24 cellular contexts compared by ENCODE assay signal in genomic region chr6:34506718-34507117, GRCh38. TPM values are rescaled to one million over a fixed set of nuclear protein-coding genes. Genes with fewer than 3 reads are reported as not detected.
"Had no signal": no experiment of that assay in that cellular context is flagged by ENCODE, and none has a peak within 500 bp of the region (broad histone marks: within the 10 kb centered on the region; RNA-seq: fewer than 3 reads in every experiment).

No MANE protein-coding gene starts in this region.

- ATAC-seq: gastroesophageal sphincter; heart left ventricle; left ventricle myocardium superior; mucosa of descending colon; pancreas; stimulated activated naive CD8-positive, alpha-beta T cell treated with anti-CD3 and anti-CD28 coated beads, Interleukin-15, amount 100 ng/mL, for 72 hours had no signal

- H3K4me1 ChIP-seq: colonic mucosa, esophagus muscularis mucosa, gastroesophageal sphincter, heart left ventricle, pancreas, testis had no signal

- H3K27me3 ChIP-seq: colonic mucosa, esophagus muscularis mucosa, heart left ventricle, pancreas, testis had no signal

- H3K27ac ChIP-seq: colonic mucosa, esophagus muscularis mucosa, gastroesophageal sphincter, heart left ventricle, pancreas, testis, VCaP had no signal

- H3K9me3 ChIP-seq: colonic mucosa, mucosa of descending colon, pancreas, testis had no signal

- H3K36me3 ChIP-seq: colonic mucosa, esophagus muscularis mucosa, gastroesophageal sphincter, heart left ventricle, pancreas had no signal

- DNase-seq: activated CD4-positive, alpha-beta memory T cell treated with anti-CD3 and anti-CD28 coated beads for 36 hours; activated CD4-positive, alpha-beta T cell treated with anti-CD3 and anti-CD28 coated beads for 4 hours; activated naive CD4-positive, alpha-beta T cell treated with anti-CD3 and anti-CD28 coated beads for 36 hours; activated T-cell treated with anti-CD3 and anti-CD28 coated beads for 4 hours; caudate nucleus; colonic mucosa; effector CD4-positive, alpha-beta T cell; heart left ventricle; kidney glomerular epithelial cell; left ventricle myocardium superior; mucosa of descending colon; naive B cell; stimulated activated naive CD8-positive, alpha-beta T cell treated with anti-CD3 and anti-CD28 coated beads, Interleukin-15, amount 100 ng/mL, for 72 hours; SW 1271; T-helper 2 cell; testis had no signal

- H3K4me3 ChIP-seq: colonic mucosa, esophagus muscularis mucosa, gastroesophageal sphincter, heart left ventricle, mucosa of descending colon, pancreas, testis had no signal

RNA-seq across cellular contexts. Expression of gene PACSIN1, which starts 40.8 kb away (rescaled TPM):
- total RNA-seq: activated T-helper 1 cell treated with anti-CD3 and anti-CD28 coated beads, Interleukin-12 subunit alpha, Interleukin-12 subunit beta, Interleukin-2, Interleukin-4 antibody, amounts not matched to agents 30 ng/mL and 10 ng/mL and 1 ng/mL, durations not matched to agents 14 hours and 24 hours and 36 hours; endothelial cell of umbilical vein; SK-MEL-5 had no signal

RNA-seq across cellular contexts. Expression of gene SPDEF, which starts 49.4 kb away (rescaled TPM):
- total RNA-seq: activated T-helper 1 cell treated with anti-CD3 and anti-CD28 coated beads, Interleukin-12 subunit alpha, Interleukin-12 subunit beta, Interleukin-2, Interleukin-4 antibody, amounts not matched to agents 30 ng/mL and 10 ng/mL and 1 ng/mL, durations not matched to agents 14 hours and 24 hours and 36 hours; endothelial cell of umbilical vein; esophagus muscularis mucosa; left ventricle myocardium superior; renal cortical epithelial cell; SK-MEL-5 had no signal
- polyA plus RNA-seq: endothelial cell of umbilical vein had no signal
